In the genomic region with DNA sequence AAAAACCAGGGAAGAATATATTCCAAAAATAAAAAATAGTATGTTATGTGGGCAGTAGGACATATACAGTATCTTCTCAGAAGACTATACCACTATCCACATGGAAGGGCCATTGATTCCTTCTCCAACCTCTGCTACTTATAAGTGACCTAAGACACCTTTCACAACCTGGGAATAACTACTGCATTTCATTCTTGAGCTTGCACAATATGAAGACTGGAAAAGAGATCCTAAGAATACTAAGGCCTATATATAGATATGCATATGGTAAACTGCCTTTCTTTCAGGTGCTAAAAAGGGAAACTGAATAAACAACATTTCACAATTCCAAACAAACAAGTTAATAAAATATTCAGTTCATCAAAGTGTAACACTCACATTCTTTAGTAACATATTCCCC, we compare ENCODE assay signal across 2 cellular contexts.
TF ChIP-seq lines count a peak whose summit lies in the region.

No MANE protein-coding gene starts in this region.

TF ChIP-seq in GM23338, 12 proteins besides CTCF, POLR2A, EP300 and RAD21 (continues in another document):
- TF ChIP-seq ZNF114 (CRISPR knock-in tag; IDR thresholded peaks at IDR 0.05) = no peak
- TF ChIP-seq STAT1 (IDR thresholded peaks at IDR 0.05; ENCODE audit: unreplicated experiment) = no peak
- no peak for TF ChIP-seq CREB1 (CRISPR knock-in tag; IDR thresholded peaks at IDR 0.05; ENCODE audit: low read depth)
- TF ChIP-seq JUNB (IDR thresholded peaks at IDR 0.05; ENCODE audit: unreplicated experiment) = no peak
- TF ChIP-seq, protein P1, sequence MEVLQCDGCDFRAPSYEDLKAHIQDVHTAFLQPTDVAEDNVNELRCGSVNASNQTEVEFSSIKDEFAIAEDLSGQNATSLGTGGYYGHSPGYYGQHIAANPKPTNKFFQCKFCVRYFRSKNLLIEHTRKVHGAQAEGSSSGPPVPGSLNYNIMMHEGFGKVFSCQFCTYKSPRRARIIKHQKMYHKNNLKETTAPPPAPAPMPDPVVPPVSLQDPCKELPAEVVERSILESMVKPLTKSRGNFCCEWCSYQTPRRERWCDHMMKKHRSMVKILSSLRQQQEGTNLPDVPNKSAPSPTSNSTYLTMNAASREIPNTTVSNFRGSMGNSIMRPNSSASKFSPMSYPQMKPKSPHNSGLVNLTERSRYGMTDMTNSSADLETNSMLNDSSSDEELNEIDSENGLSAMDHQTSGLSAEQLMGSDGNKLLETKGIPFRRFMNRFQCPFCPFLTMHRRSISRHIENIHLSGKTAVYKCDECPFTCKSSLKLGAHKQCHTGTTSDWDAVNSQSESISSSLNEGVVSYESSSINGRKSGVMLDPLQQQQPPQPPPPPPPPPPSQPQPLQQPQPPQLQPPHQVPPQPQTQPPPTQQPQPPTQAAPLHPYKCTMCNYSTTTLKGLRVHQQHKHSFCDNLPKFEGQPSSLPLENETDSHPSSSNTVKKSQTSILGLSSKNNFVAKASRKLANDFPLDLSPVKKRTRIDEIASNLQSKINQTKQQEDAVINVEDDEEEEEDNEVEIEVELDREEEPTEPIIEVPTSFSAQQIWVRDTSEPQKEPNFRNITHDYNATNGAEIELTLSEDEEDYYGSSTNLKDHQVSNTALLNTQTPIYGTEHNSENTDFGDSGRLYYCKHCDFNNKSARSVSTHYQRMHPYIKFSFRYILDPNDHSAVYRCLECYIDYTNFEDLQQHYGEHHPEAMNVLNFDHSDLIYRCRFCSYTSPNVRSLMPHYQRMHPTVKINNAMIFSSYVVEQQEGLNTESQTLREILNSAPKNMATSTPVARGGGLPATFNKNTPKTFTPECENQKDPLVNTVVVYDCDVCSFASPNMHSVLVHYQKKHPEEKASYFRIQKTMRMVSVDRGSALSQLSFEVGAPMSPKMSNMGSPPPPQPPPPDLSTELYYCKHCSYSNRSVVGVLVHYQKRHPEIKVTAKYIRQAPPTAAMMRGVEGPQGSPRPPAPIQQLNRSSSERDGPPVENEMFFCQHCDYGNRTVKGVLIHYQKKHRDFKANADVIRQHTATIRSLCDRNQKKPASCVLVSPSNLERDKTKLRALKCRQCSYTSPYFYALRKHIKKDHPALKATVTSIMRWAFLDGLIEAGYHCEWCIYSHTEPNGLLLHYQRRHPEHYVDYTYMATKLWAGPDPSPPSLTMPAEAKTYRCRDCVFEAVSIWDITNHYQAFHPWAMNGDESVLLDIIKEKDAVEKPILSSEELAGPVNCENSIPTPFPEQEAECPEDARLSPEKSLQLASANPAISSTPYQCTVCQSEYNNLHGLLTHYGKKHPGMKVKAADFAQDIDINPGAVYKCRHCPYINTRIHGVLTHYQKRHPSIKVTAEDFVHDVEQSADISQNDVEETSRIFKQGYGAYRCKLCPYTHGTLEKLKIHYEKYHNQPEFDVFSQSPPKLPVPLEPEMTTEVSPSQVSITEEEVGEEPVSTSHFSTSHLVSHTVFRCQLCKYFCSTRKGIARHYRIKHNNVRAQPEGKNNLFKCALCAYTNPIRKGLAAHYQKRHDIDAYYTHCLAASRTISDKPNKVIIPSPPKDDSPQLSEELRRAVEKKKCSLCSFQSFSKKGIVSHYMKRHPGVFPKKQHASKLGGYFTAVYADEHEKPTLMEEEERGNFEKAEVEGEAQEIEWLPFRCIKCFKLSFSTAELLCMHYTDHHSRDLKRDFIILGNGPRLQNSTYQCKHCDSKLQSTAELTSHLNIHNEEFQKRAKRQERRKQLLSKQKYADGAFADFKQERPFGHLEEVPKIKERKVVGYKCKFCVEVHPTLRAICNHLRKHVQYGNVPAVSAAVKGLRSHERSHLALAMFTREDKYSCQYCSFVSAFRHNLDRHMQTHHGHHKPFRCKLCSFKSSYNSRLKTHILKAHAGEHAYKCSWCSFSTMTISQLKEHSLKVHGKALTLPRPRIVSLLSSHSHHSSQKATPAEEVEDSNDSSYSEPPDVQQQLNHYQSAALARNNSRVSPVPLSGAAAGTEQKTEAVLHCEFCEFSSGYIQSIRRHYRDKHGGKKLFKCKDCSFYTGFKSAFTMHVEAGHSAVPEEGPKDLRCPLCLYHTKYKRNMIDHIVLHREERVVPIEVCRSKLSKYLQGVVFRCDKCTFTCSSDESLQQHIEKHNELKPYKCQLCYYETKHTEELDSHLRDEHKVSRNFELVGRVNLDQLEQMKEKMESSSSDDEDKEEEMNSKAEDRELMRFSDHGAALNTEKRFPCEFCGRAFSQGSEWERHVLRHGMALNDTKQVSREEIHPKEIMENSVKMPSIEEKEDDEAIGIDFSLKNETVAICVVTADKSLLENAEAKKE (CRISPR knock-in tag; IDR thresholded peaks at IDR 0.05) = no peak
- TF ChIP-seq, protein P2, sequence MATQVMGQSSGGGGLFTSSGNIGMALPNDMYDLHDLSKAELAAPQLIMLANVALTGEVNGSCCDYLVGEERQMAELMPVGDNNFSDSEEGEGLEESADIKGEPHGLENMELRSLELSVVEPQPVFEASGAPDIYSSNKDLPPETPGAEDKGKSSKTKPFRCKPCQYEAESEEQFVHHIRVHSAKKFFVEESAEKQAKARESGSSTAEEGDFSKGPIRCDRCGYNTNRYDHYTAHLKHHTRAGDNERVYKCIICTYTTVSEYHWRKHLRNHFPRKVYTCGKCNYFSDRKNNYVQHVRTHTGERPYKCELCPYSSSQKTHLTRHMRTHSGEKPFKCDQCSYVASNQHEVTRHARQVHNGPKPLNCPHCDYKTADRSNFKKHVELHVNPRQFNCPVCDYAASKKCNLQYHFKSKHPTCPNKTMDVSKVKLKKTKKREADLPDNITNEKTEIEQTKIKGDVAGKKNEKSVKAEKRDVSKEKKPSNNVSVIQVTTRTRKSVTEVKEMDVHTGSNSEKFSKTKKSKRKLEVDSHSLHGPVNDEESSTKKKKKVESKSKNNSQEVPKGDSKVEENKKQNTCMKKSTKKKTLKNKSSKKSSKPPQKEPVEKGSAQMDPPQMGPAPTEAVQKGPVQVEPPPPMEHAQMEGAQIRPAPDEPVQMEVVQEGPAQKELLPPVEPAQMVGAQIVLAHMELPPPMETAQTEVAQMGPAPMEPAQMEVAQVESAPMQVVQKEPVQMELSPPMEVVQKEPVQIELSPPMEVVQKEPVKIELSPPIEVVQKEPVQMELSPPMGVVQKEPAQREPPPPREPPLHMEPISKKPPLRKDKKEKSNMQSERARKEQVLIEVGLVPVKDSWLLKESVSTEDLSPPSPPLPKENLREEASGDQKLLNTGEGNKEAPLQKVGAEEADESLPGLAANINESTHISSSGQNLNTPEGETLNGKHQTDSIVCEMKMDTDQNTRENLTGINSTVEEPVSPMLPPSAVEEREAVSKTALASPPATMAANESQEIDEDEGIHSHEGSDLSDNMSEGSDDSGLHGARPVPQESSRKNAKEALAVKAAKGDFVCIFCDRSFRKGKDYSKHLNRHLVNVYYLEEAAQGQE (IDR thresholded peaks at IDR 0.05; ENCODE audit: unreplicated experiment) = no peak
- no peak for TF ChIP-seq ZNF331 (CRISPR knock-in tag; IDR thresholded peaks at IDR 0.05; ENCODE audit: low read depth)
- TF ChIP-seq, protein P3, sequence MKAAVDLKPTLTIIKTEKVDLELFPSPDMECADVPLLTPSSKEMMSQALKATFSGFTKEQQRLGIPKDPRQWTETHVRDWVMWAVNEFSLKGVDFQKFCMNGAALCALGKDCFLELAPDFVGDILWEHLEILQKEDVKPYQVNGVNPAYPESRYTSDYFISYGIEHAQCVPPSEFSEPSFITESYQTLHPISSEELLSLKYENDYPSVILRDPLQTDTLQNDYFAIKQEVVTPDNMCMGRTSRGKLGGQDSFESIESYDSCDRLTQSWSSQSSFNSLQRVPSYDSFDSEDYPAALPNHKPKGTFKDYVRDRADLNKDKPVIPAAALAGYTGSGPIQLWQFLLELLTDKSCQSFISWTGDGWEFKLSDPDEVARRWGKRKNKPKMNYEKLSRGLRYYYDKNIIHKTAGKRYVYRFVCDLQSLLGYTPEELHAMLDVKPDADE (IDR thresholded peaks at IDR 0.05) = no peak
- no peak for TF ChIP-seq POLR2AphosphoS5 (IDR thresholded peaks at IDR 0.05; ENCODE audit: low read depth)
- no peak for TF ChIP-seq EZH2 (IDR thresholded peaks at IDR 0.05; ENCODE audit: low read depth, unreplicated experiment)

TF ChIP-seq in K562, 482 proteins besides CTCF, POLR2A, EP300 and RAD21:
- peak; percentile 27 for TF ChIP-seq RBM22 (IDR thresholded peaks at IDR 0.05; ENCODE audit: low read depth, low read length, poor library complexity, severe bottlenecking)
- no peak for TF ChIP-seq POLR2H (tag; IDR thresholded peaks at IDR 0.05; ENCODE audit: low read depth)
- TF ChIP-seq CEBPB (tag; IDR thresholded peaks at IDR 0.05) = 0 out of 2 replicates have a peak, but pooled peaks have one; percentile 19
